In the genomic region with DNA sequence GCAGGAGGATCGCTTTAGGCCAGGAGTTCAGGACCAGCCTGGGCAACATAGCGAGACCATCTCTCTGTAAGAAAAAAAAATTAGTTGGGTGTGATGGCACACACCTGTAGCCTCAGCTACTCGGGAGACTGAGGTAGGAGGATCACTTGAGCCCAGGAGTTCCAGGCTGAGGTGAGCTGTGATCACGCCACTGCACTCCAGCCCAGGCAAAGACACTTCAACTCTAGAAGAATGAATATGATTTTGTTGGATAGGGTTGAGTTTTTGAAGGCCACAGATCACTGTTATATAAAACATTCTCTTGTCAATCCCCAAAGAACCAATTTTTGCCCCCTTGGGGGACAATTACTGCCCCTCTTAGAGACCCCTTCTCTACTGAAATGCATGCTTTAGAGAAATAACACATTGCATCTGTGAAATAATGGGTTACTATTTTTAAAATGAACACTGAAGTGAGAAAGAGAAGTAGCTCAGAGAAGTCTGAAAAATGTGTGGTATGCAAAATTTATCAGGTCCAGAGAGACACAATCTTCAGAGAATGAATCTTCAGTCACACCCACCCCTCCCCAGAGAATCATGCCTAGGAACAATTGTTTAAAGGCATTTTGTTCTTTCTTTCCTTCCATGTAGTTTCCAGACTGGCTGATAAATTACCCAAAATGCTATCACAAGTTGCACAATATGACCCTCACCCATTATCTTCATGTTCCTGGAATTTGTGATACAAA, we compare ENCODE assay signal across 8 cellular contexts. TPM values are rescaled to one million over a fixed set of nuclear protein-coding genes. Genes with fewer than 3 reads are reported as not detected.
DNase-seq lines count a peak whose midpoint lies in the region; ATAC-seq lines count a peak whose summit lies in the region.
"Had no signal": no experiment of that assay in that cellular context is flagged by ENCODE, and none has a peak within 500 bp of the region (broad histone marks: within the 10 kb centered on the region; RNA-seq: fewer than 3 reads in every experiment).

No MANE protein-coding gene starts in this region.

- H3K9me3 ChIP-seq in CD4-positive, alpha-beta memory T cell (ENCODE audit: control insufficient read depth in 1 of 2, low read length in 2 of 2) = no peaks in the 10 kb centered on the region

- no peaks in the 10 kb centered on the region for H3K36me3 ChIP-seq in CD4-positive, alpha-beta memory T cell (ENCODE audit: insufficient read depth, low read length)

- intact Hi-C loops in CD4-positive, alpha-beta memory T cell (cut with micrococcal nuclease) = no loop called here

- no peak overlapping the region for H3K4me3 ChIP-seq in CD4-positive, alpha-beta memory T cell (ENCODE audit: low read length in 2 of 2)

- DNase-seq in NCI-H128 (lab: John Stamatoyannopoulos, UW; ENCODE audit: unreplicated experiment) (no peak), NCI-H1417 treated with DMSO at 0.1 percent for 48 hours (lab: John Stamatoyannopoulos, UW) (no peak)
- DNase-seq in CD4-positive, alpha-beta memory T cell = no peak
- DNase-seq: activated T-cell treated with anti-CD3 and anti-CD28 coated beads, Interleukin-2, amount 50 U/mL, for 24 hours had no signal

- peak overlapping the region; percentile 18 for H3K4me3 Mint-ChIP-seq in stimulated activated memory B cell treated with anti-CD40 and anti-IgM and Interleukin-4, amounts not matched to agents 10 μg/mL and 1 μg/mL and 100 μg/mL, for 72 hours
- no peak overlapping the region for H3K4me3 Mint-ChIP-seq in CD4-positive, alpha-beta memory T cell
- H3K4me3 Mint-ChIP-seq: activated T-cell treated with anti-CD3 and anti-CD28 coated beads, Interleukin-2, amount 50 U/mL, for 24 hours had no signal

- peak overlapping the region; percentile 82 for H3K27ac Mint-ChIP-seq in stimulated activated memory B cell treated with anti-CD40 and anti-IgM and Interleukin-4, amounts not matched to agents 10 μg/mL and 1 μg/mL and 100 μg/mL, for 72 hours
- H3K27ac Mint-ChIP-seq in CD4-positive, alpha-beta memory T cell = peak overlapping the region in 2 of 7 donors; percentile 37
- H3K27ac Mint-ChIP-seq: activated T-cell treated with anti-CD3 and anti-CD28 coated beads, Interleukin-2, amount 50 U/mL, for 24 hours had no signal

- H3K27me3 Mint-ChIP-seq in stimulated activated memory B cell treated with anti-CD40 and anti-IgM and Interleukin-4, amounts not matched to agents 10 μg/mL and 1 μg/mL and 100 μg/mL, for 72 hours = no peaks in the 10 kb centered on the region
- no peaks in the 10 kb centered on the region for H3K27me3 Mint-ChIP-seq in CD4-positive, alpha-beta memory T cell
- H3K27me3 Mint-ChIP-seq: activated T-cell treated with anti-CD3 and anti-CD28 coated beads, Interleukin-2, amount 50 U/mL, for 24 hours had no signal

- H3K4me1 ChIP-seq in CD4-positive, alpha-beta memory T cell (ENCODE audit: insufficient read depth, low read length) = no peaks in the 10 kb centered on the region

- peaks cover 5% of the 10 kb centered on the region for H3K9me3 Mint-ChIP-seq in stimulated activated memory B cell treated with anti-CD40 and anti-IgM and Interleukin-4, amounts not matched to agents 10 μg/mL and 1 μg/mL and 100 μg/mL, for 72 hours
- peaks cover 0 to 14% (median 4%) of the 10 kb centered on the region in 8 donors for H3K9me3 Mint-ChIP-seq in CD4-positive, alpha-beta memory T cell

- POLR2A ChIA-PET in CD4-positive, alpha-beta memory T cell (lab: Charles Lee; ENCODE audit: partially characterized antibody) = interaction anchor here (1.2 kb wide), 1 partner anchor 179 kb away, joined by 4 read pairs; a partner anchor contains a TSS

- H3K27ac ChIP-seq in CD4-positive, alpha-beta memory T cell (ENCODE audit: low read depth, low read length) = no peak overlapping the region

- peaks cover 4% of the 10 kb centered on the region for H3K36me3 Mint-ChIP-seq in stimulated activated memory B cell treated with anti-CD40 and anti-IgM and Interleukin-4, amounts not matched to agents 10 μg/mL and 1 μg/mL and 100 μg/mL, for 72 hours
- no peaks in the 10 kb centered on the region for H3K36me3 Mint-ChIP-seq in CD4-positive, alpha-beta memory T cell

- no peaks in the 10 kb centered on the region for H3K27me3 ChIP-seq in CD4-positive, alpha-beta memory T cell (ENCODE audit: insufficient read depth, low read length)

- CTCF ChIA-PET in CD4-positive, alpha-beta memory T cell (lab: Charles Lee; ENCODE audit: partially characterized antibody) = interaction anchor here (1.2 to 5.2 kb wide), 4 partner anchors 21 to 118 kb away, joined by 3 to 33 read pairs (median 8); a partner anchor contains a TSS

- peak; percentile 79 for ATAC-seq in GM18873 (IDR thresholded peaks at IDR 0.05; ENCODE audit: low FRiP score, unreplicated experiment)
- ATAC-seq in HG02588 (IDR thresholded peaks at IDR 0.05; ENCODE audit: unreplicated experiment) = peak; percentile 80
- ATAC-seq in HG03521 (IDR thresholded peaks at IDR 0.05; ENCODE audit: unreplicated experiment) = peak; percentile 76
- ATAC-seq in stimulated activated memory B cell treated with anti-CD40 and anti-IgM and Interleukin-4, amounts not matched to agents 10 μg/mL and 1 μg/mL and 100 μg/mL, for 72 hours = peak; percentile 96

- peaks cover 63% of the 10 kb centered on the region for H3K4me1 Mint-ChIP-seq in stimulated activated memory B cell treated with anti-CD40 and anti-IgM and Interleukin-4, amounts not matched to agents 10 μg/mL and 1 μg/mL and 100 μg/mL, for 72 hours
- H3K4me1 Mint-ChIP-seq in CD4-positive, alpha-beta memory T cell = peaks cover 0 to 7% (median 3%) of the 10 kb centered on the region in 4 donors

RNA-seq across cellular contexts. Expression of a gene that starts 42.7 kb away (rescaled TPM):
- total RNA-seq in CD4-positive, alpha-beta memory T cell = 10 to 100 TPM; 17.3 to 17.4 TPM
- 10 to 100 TPM; 12.2 to 18.3 TPM for polyA plus RNA-seq in CD4-positive, alpha-beta memory T cell

RNA-seq across cellular contexts. Expression of a gene that starts 42.7 kb away (rescaled TPM):
- 10 to 100 TPM; 17.6 to 19.7 TPM for total RNA-seq in CD4-positive, alpha-beta memory T cell
- 10 to 100 TPM in 1 of 2 donors, 1 to 10 TPM in 1; 8.9 to 15.0 TPM for polyA plus RNA-seq in CD4-positive, alpha-beta memory T cell

RNA-seq across cellular contexts. Expression of a gene that starts 52.3 kb away (rescaled TPM):
- 10 to 100 TPM; 55.8 to 56.9 TPM for total RNA-seq in CD4-positive, alpha-beta memory T cell
- 100 to 1,000 TPM in 1 of 2 donors, 10 to 100 TPM in 1; 48.2 to 118 TPM for polyA plus RNA-seq in CD4-positive, alpha-beta memory T cell
